In the genomic region with DNA sequence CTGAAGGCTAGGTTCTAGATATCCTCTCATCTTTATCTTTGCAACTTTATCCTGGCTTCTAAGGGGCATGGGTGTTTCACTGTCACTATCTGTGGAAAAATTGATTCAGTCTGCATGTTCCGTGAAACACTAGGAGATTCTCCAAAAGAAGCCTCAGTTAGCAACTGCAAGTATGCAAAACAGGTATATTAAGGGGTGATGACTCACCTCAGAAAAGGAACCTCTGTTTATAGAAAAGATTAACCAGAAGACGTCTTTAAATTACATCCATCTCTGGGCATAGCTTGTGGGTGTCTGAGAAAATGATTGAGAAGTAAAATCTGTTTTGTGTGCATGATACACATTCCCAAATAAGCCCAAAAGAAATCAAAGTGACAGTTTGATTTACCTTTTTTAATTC, we compare ENCODE assay signal across 15 cellular contexts.
DNase-seq lines count a peak whose midpoint lies in the region; ATAC-seq and TF ChIP-seq lines count a peak whose summit lies in the region.
"Had no signal": no experiment of that assay in that cellular context is flagged by ENCODE, and none has a peak within 500 bp of the region (broad histone marks: within the 10 kb centered on the region; RNA-seq: fewer than 3 reads in every experiment).

No MANE protein-coding gene starts in this region.

- intact Hi-C loops in ovary (cut with DNase I), result no loop called here

- WGBS in ovary, 3 donors, result 53 to 69% (median 54%) methylated on average over 2 of the region's 2 CpGs

- H3K27me3 ChIP-seq in ovary, result no peaks in the 10 kb centered on the region
- H3K27me3 ChIP-seq: testis had no signal

- H3K4me3 ChIP-seq in ovary, result no peak overlapping the region
- H3K4me3 ChIP-seq: gastroesophageal sphincter, left ventricle myocardium inferior, pancreas, testis had no signal

- no peak for TF ChIP-seq POLR2A in ovary (IDR thresholded peaks at IDR 0.05)

- H3K27ac ChIP-seq in ovary, result no peak overlapping the region
- H3K27ac ChIP-seq: gastroesophageal sphincter, left ventricle myocardium inferior, pancreas, testis had no signal

- no peak for TF ChIP-seq CTCF in ovary (IDR thresholded peaks at IDR 0.05)

- peak; percentile 62 for ATAC-seq in GM18909 (IDR thresholded peaks at IDR 0.05; ENCODE audit: poor library complexity, unreplicated experiment)
- ATAC-seq in GM21529 (IDR thresholded peaks at IDR 0.05; ENCODE audit: unreplicated experiment), result peak; percentile 63
- peak; percentile 54 for ATAC-seq in HG03060 (IDR thresholded peaks at IDR 0.05; ENCODE audit: low read depth, unreplicated experiment)
- no peak for ATAC-seq in GM21360 (IDR thresholded peaks at IDR 0.05; ENCODE audit: unreplicated experiment)
- ATAC-seq: gastroesophageal sphincter, pancreas had no signal

- no peaks in the 10 kb centered on the region for H3K9me3 ChIP-seq in ovary
- H3K9me3 ChIP-seq: Caco-2, gastroesophageal sphincter, left ventricle myocardium inferior, pancreas, testis had no signal

- DNase-seq in M059J (ENCODE audit: low read depth) (peak; percentile 51), NOMO-1 treated with DMSO at 0.1 percent for 48 hours (lab: John Stamatoyannopoulos, UW; ENCODE audit: unreplicated experiment) (no peak), ovary (no peak), mucosa of gallbladder (ENCODE audit: low spot score) (no peak)
- DNase-seq: activated T-cell treated with anti-CD3 and anti-CD28 coated beads, Interleukin-2, amount 50 U/mL, for 24 hours; Caco-2; left ventricle myocardium inferior; NCI-H1105 treated with DMSO at 0.1 percent for 48 hours; pancreas; testis had no signal

- TF ChIP-seq EP300 in ovary (IDR thresholded peaks at IDR 0.05), result no peak

- H3K4me1 ChIP-seq in ovary (ENCODE audit: insufficient read depth), result no peaks in the 10 kb centered on the region
- H3K4me1 ChIP-seq: Caco-2, gastroesophageal sphincter, pancreas, testis had no signal

- H3K36me3 ChIP-seq in ovary, result no peaks in the 10 kb centered on the region
- H3K36me3 ChIP-seq: gastroesophageal sphincter, left ventricle myocardium inferior, pancreas had no signal
